ENCODE assay signal across 7 cellular contexts in genomic region chr19:11599704-11600103, GRCh38. TPM values are rescaled to one million over a fixed set of nuclear protein-coding genes. Genes with fewer than 3 reads are reported as not detected.
DNase-seq lines count a peak whose midpoint lies in the region; ATAC-seq, FAIRE-seq and TF ChIP-seq lines count a peak whose summit lies in the region.
"Not testable (repeated sequence)": the region's sequence is repeated elsewhere in the genome, so short reads cannot be mapped to it uniquely, and the experiment has no call there.

No MANE protein-coding gene starts in this region.

- RAD21 ChIA-PET in GM12878 (lab: Charles Lee; ENCODE audit: unreplicated experiment): interaction anchor here (1.2 kb wide), 1 partner anchor 14 kb away, joined by 3 read pairs; no protein-coding TSS in a partner anchor

- not testable (repeated sequence) for H3K4me1 Mint-ChIP-seq in endodermal cell; progenitor cell of endocrine pancreas (ENCODE audit: low read depth)
- H3K4me1 Mint-ChIP-seq in nephron progenitor cell: peaks cover 12% of the 10 kb centered on the region

- not testable (repeated sequence) for H3K9me2 ChIP-seq in Loucy (replicated peaks; ENCODE audit: low read depth, low read length)

- H3K4me3 Mint-ChIP-seq in endodermal cell: peak overlapping the region; percentile 97
- peak overlapping the region; percentile 95 for H3K4me3 Mint-ChIP-seq in nephron progenitor cell
- H3K4me3 Mint-ChIP-seq in progenitor cell of endocrine pancreas (ENCODE audit: low read depth): not testable (repeated sequence)

- H3K27me3 Mint-ChIP-seq in endodermal cell (ENCODE audit: insufficient read depth); progenitor cell of endocrine pancreas: not testable (repeated sequence)
- peaks cover 19% of the 10 kb centered on the region for H3K27me3 Mint-ChIP-seq in nephron progenitor cell (ENCODE audit: low read depth, poor library complexity)

- CTCF ChIA-PET in GM12878 (lab: Yijun Ruan, JAX): interaction anchor here (0.7 kb wide), 1 partner anchor 102 kb away, joined by 3 read pairs; no protein-coding TSS in a partner anchor

- not testable (repeated sequence) for H3K27me3 ChIP-seq in BLaER1 treated with 17β-estradiol and CSF1 and Interleukin-3, amounts not matched to agents 10 nM and 100 nM; Loucy (ENCODE audit: insufficient read depth, low read length, poor library complexity, severe bottlenecking); GM12878 (replicated peaks in 1 of 2; ENCODE audit: control insufficient read depth in 2 of 2, insufficient read depth in 2 of 2, low read length in 1 of 2); endodermal cell (ENCODE audit: control insufficient read depth, insufficient read depth, low read length, poor library complexity, severe bottlenecking)

- H3K36me3 Mint-ChIP-seq in endodermal cell (ENCODE audit: low read depth) (peaks cover 64% of the 10 kb centered on the region), nephron progenitor cell (ENCODE audit: low read depth) (peaks cover 71% of the 10 kb centered on the region), progenitor cell of endocrine pancreas (ENCODE audit: insufficient read depth) (peaks cover 61% of the 10 kb centered on the region)

- SMC1A ChIA-PET in GM12878 (lab: Charles Lee; ENCODE audit: uncharacterized antibody, unreplicated experiment): not testable (repeated sequence)

- POLR2A ChIA-PET in GM12878 (lab: Charles Lee): interaction anchor here (0.7 kb wide), 1 partner anchor 1187 kb away, joined by 3 read pairs; no protein-coding TSS in a partner anchor

- TF ChIP-seq RAD21 in GM12878 (IDR thresholded peaks at IDR 0.05; ENCODE audit: insufficient read depth, low read depth, low read length): not testable (repeated sequence)

- in situ Hi-C loops in GM12878 (cut with MboI): loop anchor here (25.0 kb wide), 1 partner anchor 1563 kb away; the partner anchor contains the start of genes IER2 and STX10

- peaks cover 28 to 64% (median 61%) of the 10 kb centered on the region in 11 experiments for H3K36me3 ChIP-seq in BLaER1 treated with 17β-estradiol and CSF1 and Interleukin-3, amounts not matched to agents 10 nM and 100 nM
- not testable (repeated sequence) for H3K36me3 ChIP-seq in Loucy (ENCODE audit: insufficient read depth, low read length)
- H3K36me3 ChIP-seq in GM12878 (ENCODE audit: control insufficient read depth in 2 of 2, insufficient read depth in 2 of 2, low read length in 1 of 2) (peaks cover 0 to 10% of the 10 kb centered on the region in 2 experiments; a peak in 1 of 4 replicates), endodermal cell (ENCODE audit: control insufficient read depth, insufficient read depth, low read length) (peaks cover 55% of the 10 kb centered on the region)

- peak overlapping the region in 10 of 11 experiments; percentile 67 to 96 (median 82); a peak in 13 of 22 replicates for H3K4me2 ChIP-seq in BLaER1 treated with 17β-estradiol and CSF1 and Interleukin-3, amounts not matched to agents 10 nM and 100 nM
- H3K4me2 ChIP-seq in Loucy (ENCODE audit: low read depth, low read length, poor library complexity, severe bottlenecking) (peak overlapping the region; percentile 95), GM12878 (ENCODE audit: control insufficient read depth, insufficient read depth) (peak overlapping the region; percentile 77)

- H3K9me3 ChIP-seq in BLaER1 treated with 17β-estradiol and CSF1 and Interleukin-3, amounts not matched to agents 10 nM and 100 nM (replicated peaks in 1 of 11): peaks cover 26 to 59% (median 56%) of the 10 kb centered on the region in 11 experiments
- not testable (repeated sequence) for H3K9me3 ChIP-seq in Loucy (ENCODE audit: insufficient read depth, low read depth, low read length); GM12878 (replicated peaks; ENCODE audit: control insufficient read depth, insufficient read depth, low read length)
- H3K9me3 ChIP-seq in endodermal cell (ENCODE audit: control insufficient read depth, low read length): peaks cover 36% of the 10 kb centered on the region

- not testable (repeated sequence) for H3K27ac Mint-ChIP-seq in endodermal cell, nephron progenitor cell
- H3K27ac Mint-ChIP-seq in progenitor cell of endocrine pancreas: peak overlapping the region; percentile 49

- not testable (repeated sequence) for TF ChIP-seq CTCF in Loucy (conservative IDR thresholded peaks at IDR 0.05; ENCODE audit: low read length); GM12878 (IDR thresholded peaks at IDR 0.05 in 2 of 3, conservative IDR thresholded peaks at IDR 0.05 in 1 of 3; ENCODE audit: control insufficient read depth in 2 of 3, extremely low read depth in 1 of 3, insufficient read depth in 1 of 3, low read depth in 3 of 3, low read length in 3 of 3); endodermal cell (conservative IDR thresholded peaks at IDR 0.05); nephron progenitor cell (IDR thresholded peaks at IDR 0.05); progenitor cell of endocrine pancreas (IDR thresholded peaks at IDR 0.05; ENCODE audit: unreplicated experiment)

- intact Hi-C loops in GM12878 (cut with micrococcal nuclease; ENCODE audit: unreplicated experiment): loop anchor here (5.0 kb wide), 1 partner anchor 213 kb away; the partner anchor contains the start of gene ZNF440

- TF ChIP-seq EP300 in GM12878 (IDR thresholded peaks at IDR 0.05; ENCODE audit: borderline replicate concordance in 1 of 2, control insufficient read depth in 1 of 2, low read depth in 2 of 2, low read length in 2 of 2): not testable (repeated sequence)

- DNase-seq in activated CD4-positive, alpha-beta T cell treated with anti-CD3 and anti-CD28 coated beads for 48 hours: peak; percentile 27
- DNase-seq in GM12878 (ENCODE audit: low read depth, low spot score); endodermal cell; nephron progenitor cell; progenitor cell of endocrine pancreas (ENCODE audit: low spot score, unreplicated experiment): not testable (repeated sequence)

- TF ChIP-seq POLR2A in GM12878 (IDR thresholded peaks at IDR 0.05; ENCODE audit: low read depth, low read length): not testable (repeated sequence)

- not testable (repeated sequence) for BruUV-seq in GM12878 (replicated peaks; lab: Mats Ljungman, UMichigan)

- H3K27ac ChIP-seq in BLaER1 treated with 17β-estradiol and CSF1 and Interleukin-3, amounts not matched to agents 10 nM and 100 nM; endodermal cell (ENCODE audit: low read depth, low read length): not testable (repeated sequence)
- H3K27ac ChIP-seq in GM12878 (ENCODE audit: control insufficient read depth, insufficient read depth): peak overlapping the region; percentile 27

- H3F3A ChIP-seq in Loucy (ENCODE audit: low read depth): not testable (repeated sequence)

- peak; percentile 9; the same call in 1 of the 3 replicates for ATAC-seq in GM12878

- peaks cover 0 to 63% (median 23%) of the 10 kb centered on the region in 11 experiments; a peak in 14 of 22 replicates for H4K20me1 ChIP-seq in BLaER1 treated with 17β-estradiol and CSF1 and Interleukin-3, amounts not matched to agents 10 nM and 100 nM
- H4K20me1 ChIP-seq in Loucy (ENCODE audit: insufficient read depth, low read length, poor library complexity, severe bottlenecking): peaks cover 46% of the 10 kb centered on the region
- H4K20me1 ChIP-seq in GM12878 (ENCODE audit: control insufficient read depth, insufficient read depth): not testable (repeated sequence)

- H2AFZ ChIP-seq in Loucy (ENCODE audit: low read length); GM12878 (ENCODE audit: control insufficient read depth, low read depth, low read length): not testable (repeated sequence)

- H3K79me2 ChIP-seq in Loucy (ENCODE audit: insufficient read depth, low read length) (peaks cover 71% of the 10 kb centered on the region), GM12878 (ENCODE audit: control insufficient read depth, insufficient read depth, low read length) (peaks cover 34% of the 10 kb centered on the region)

- not testable (repeated sequence) for H3K9ac ChIP-seq in BLaER1 treated with 17β-estradiol and CSF1 and Interleukin-3, amounts not matched to agents 10 nM and 100 nM; GM12878 (ENCODE audit: control insufficient read depth, insufficient read depth, low read length); endodermal cell (ENCODE audit: extremely low read depth, low read length, poor library complexity, severe bottlenecking)
- H3K9ac ChIP-seq in Loucy (ENCODE audit: low read depth, low read length, poor library complexity, severe bottlenecking): peak overlapping the region; percentile 91

- peaks cover 36% of the 10 kb centered on the region for H3K9me3 Mint-ChIP-seq in endodermal cell
- peaks cover 75% of the 10 kb centered on the region for H3K9me3 Mint-ChIP-seq in nephron progenitor cell
- H3K9me3 Mint-ChIP-seq in progenitor cell of endocrine pancreas (ENCODE audit: low read depth): peaks cover 31% of the 10 kb centered on the region

- FAIRE-seq in GM12878 (lab: Jason Lieb, UNC): not testable (repeated sequence)

- H3K4me1 ChIP-seq in BLaER1 treated with 17β-estradiol and CSF1 and Interleukin-3, amounts not matched to agents 10 nM and 100 nM: peaks cover 20 to 34% (median 28%) of the 10 kb centered on the region in 10 experiments
- H3K4me1 ChIP-seq in Loucy (ENCODE audit: insufficient read depth, low read length, poor library complexity, severe bottlenecking) (peaks cover 29% of the 10 kb centered on the region), GM12878 (ENCODE audit: control insufficient read depth, insufficient read depth, low read length) (peaks cover 14% of the 10 kb centered on the region)
- not testable (repeated sequence) for H3K4me1 ChIP-seq in endodermal cell (ENCODE audit: control insufficient read depth, insufficient read depth, low read length)

- WGBS in GM12878 (ENCODE audit: insufficient coverage, insufficient replicate concordance, low lambda C conversion rate, missing lambda C conversion rate): 32% methylated on average over 8 of the region's 8 CpGs
- 96 to 99% methylated on average over 7 to 8 of the region's 8 CpGs for WGBS in endodermal cell (ENCODE audit: insufficient coverage in 1 of 2, insufficient read length in 1 of 2), 2 experiments

- H3K4me3 ChIP-seq in BLaER1 treated with 17β-estradiol and CSF1 and Interleukin-3, amounts not matched to agents 10 nM and 100 nM: peak overlapping the region in 2 of 10 experiments; percentile 26 to 94; a peak in 1 of 20 replicates
- H3K4me3 ChIP-seq in Loucy (ENCODE audit: low read length, poor library complexity, severe bottlenecking) (peak overlapping the region; percentile 90), endodermal cell (ENCODE audit: low read length) (peak overlapping the region; percentile 99)
- not testable (repeated sequence) for H3K4me3 ChIP-seq in GM12878

RNA-seq across cellular contexts. Expression of gene ZNF627, which starts 2.4 kb away (rescaled TPM):
- 33.2 and 33.4 TPM in 2 replicates for total RNA-seq in GM12878 (2013; cell fraction: nucleolus; rRNA removed)
- total RNA-seq in GM12878 (2014; rRNA removed) (10.9 and 12.5 TPM in 2 replicates), GM12878 (2014; rRNA removed; fragmentation: Illumina TruSeq; extraction: Trizol) (13.6 and 14.1 TPM in 2 replicates), GM12878 (2021) (9.8 and 10.3 TPM in 2 replicates), endodermal cell (10 to 100 TPM; 22.0 to 30.5 TPM), progenitor cell of endocrine pancreas (31.9 and 33.6 TPM in 2 replicates)
- 5.9 TPM for polyA plus RNA-seq in GM12878 (2011; ENCODE audit: low read depth)
- polyA plus RNA-seq in GM12878 (2011; rRNA removed) (13.7 and 19.8 TPM in 2 replicates), GM12878 (2014; fragmentation: Illumina TruSeq; extraction: Trizol) (10.6 and 11.4 TPM in 2 replicates), GM12878 (2014; fragmentation: Nextera tagmentation; extraction: Ambion mirVana) (1 to 10 TPM; 5.1 to 5.4 TPM), GM12878 (2014; rRNA removed) (4.8 and 6.3 TPM in 2 replicates), GM12878 (2016; fragmentation: Nextera tagmentation; extraction: Ambion mirVana) (10 to 100 TPM in 1 of 2 experiments, 1 to 10 TPM in 1; 9.4 to 10.5 TPM)
- polyA plus RNA-seq in GM12878 (2011; cell fraction: cytosol; rRNA removed): 6.4 and 8.5 TPM in 2 replicates
- 7.1 and 8.5 TPM in 2 replicates for polyA plus RNA-seq in GM12878 (2011; cell fraction: nucleus; rRNA removed)
- 5.8 and 8.1 TPM in 2 replicates for polyA plus RNA-seq in GM12878 (2012)
- polyA minus RNA-seq in GM12878 (2011; rRNA and poly(A)+ RNA removed): 18.2 and 18.7 TPM in 2 replicates
- 4.8 and 10.2 TPM in 2 replicates for polyA minus RNA-seq in GM12878 (2011; cell fraction: cytosol; rRNA and poly(A)+ RNA removed)
- polyA minus RNA-seq in GM12878 (2011; cell fraction: nucleus; rRNA and poly(A)+ RNA removed): 3.7 and 5.0 TPM in 2 replicates
- polyA plus RNA-seq in endodermal cell (2013, experiment 1 of 2): 22.4 TPM
- polyA plus RNA-seq in endodermal cell (2013, experiment 2 of 2): 23.3 TPM

RNA-seq across cellular contexts. Expression of gene ACP5, which starts 22.3 kb away (rescaled TPM):
- 91.9 and 97.0 TPM in 2 replicates for total RNA-seq in GM12878 (2013; cell fraction: nucleolus; rRNA removed)
- total RNA-seq in GM12878 (2014; rRNA removed): 70.0 TPM in 2 replicates
- total RNA-seq in GM12878 (2014; rRNA removed; fragmentation: Illumina TruSeq; extraction: Trizol): 31.7 and 38.3 TPM in 2 replicates
- 43.6 and 46.9 TPM in 2 replicates for total RNA-seq in GM12878 (2021)
- polyA plus RNA-seq in GM12878 (2011; ENCODE audit: low read depth): 31.6 TPM
- polyA plus RNA-seq in GM12878 (2011; rRNA removed): 3.5 and 5.5 TPM in 2 replicates
- 6.6 and 9.2 TPM in 2 replicates for polyA plus RNA-seq in GM12878 (2011; cell fraction: cytosol; rRNA removed)
- polyA plus RNA-seq in GM12878 (2011; cell fraction: nucleus; rRNA removed): 6.7 and 9.2 TPM in 2 replicates
- polyA plus RNA-seq in GM12878 (2012): 75.9 and 86.6 TPM in 2 replicates
- polyA plus RNA-seq in GM12878 (2014; fragmentation: Illumina TruSeq; extraction: Trizol): 30.4 and 37.6 TPM in 2 replicates
- 1 to 10 TPM; 1.0 to 2.2 TPM for polyA plus RNA-seq in GM12878 (2014; fragmentation: Nextera tagmentation; extraction: Ambion mirVana)
- polyA plus RNA-seq in GM12878 (2014; rRNA removed): 73.4 and 78.1 TPM in 2 replicates
- polyA plus RNA-seq in GM12878 (2016; fragmentation: Nextera tagmentation; extraction: Ambion mirVana): 10 to 100 TPM; 35.9 to 36.0 TPM
- 2.0 and 5.2 TPM in 2 replicates for polyA minus RNA-seq in GM12878 (2011; rRNA and poly(A)+ RNA removed)
- 0.94 and 1.4 TPM in 2 replicates for polyA minus RNA-seq in GM12878 (2011; cell fraction: cytosol; rRNA and poly(A)+ RNA removed)
- polyA minus RNA-seq in GM12878 (2011; cell fraction: nucleus; rRNA and poly(A)+ RNA removed): 0.57 and 0.73 TPM in 2 replicates
- 1 to 10 TPM; 2.1 to 3.8 TPM for total RNA-seq in endodermal cell
- polyA plus RNA-seq in endodermal cell (2013, experiment 1 of 2): not detected
- polyA plus RNA-seq in endodermal cell (2013, experiment 2 of 2): not detected
- total RNA-seq in progenitor cell of endocrine pancreas: 1.6 and 2.7 TPM in 2 replicates

RNA-seq across cellular contexts. Expression of gene ELOF1, which starts 40.7 kb away (rescaled TPM):
- total RNA-seq in GM12878 (2013; cell fraction: nucleolus; rRNA removed): 15.3 and 21.9 TPM in 2 replicates
- total RNA-seq in GM12878 (2014; rRNA removed): 75.7 and 81.2 TPM in 2 replicates
- total RNA-seq in GM12878 (2014; rRNA removed; fragmentation: Illumina TruSeq; extraction: Trizol): 89.0 and 98.0 TPM in 2 replicates
- total RNA-seq in GM12878 (2021): 85.1 and 88.2 TPM in 2 replicates
- 27.8 TPM for polyA plus RNA-seq in GM12878 (2011; ENCODE audit: low read depth)
- 24.6 and 37.9 TPM in 2 replicates for polyA plus RNA-seq in GM12878 (2011; rRNA removed)
- 95.7 and 121 TPM in 2 replicates for polyA plus RNA-seq in GM12878 (2011; cell fraction: cytosol; rRNA removed)
- polyA plus RNA-seq in GM12878 (2011; cell fraction: nucleus; rRNA removed): 54.4 and 68.3 TPM in 2 replicates
- polyA plus RNA-seq in GM12878 (2012): 68.6 and 69.1 TPM in 2 replicates
- 56.3 and 97.7 TPM in 2 replicates for polyA plus RNA-seq in GM12878 (2014; fragmentation: Illumina TruSeq; extraction: Trizol)
- 10 to 100 TPM; 11.7 to 28.6 TPM for polyA plus RNA-seq in GM12878 (2014; fragmentation: Nextera tagmentation; extraction: Ambion mirVana)
- polyA plus RNA-seq in GM12878 (2014; rRNA removed): 106 and 127 TPM in 2 replicates
- 100 to 1,000 TPM; 118 to 124 TPM for polyA plus RNA-seq in GM12878 (2016; fragmentation: Nextera tagmentation; extraction: Ambion mirVana)
- 28.5 and 59.0 TPM in 2 replicates for polyA minus RNA-seq in GM12878 (2011; rRNA and poly(A)+ RNA removed)
- polyA minus RNA-seq in GM12878 (2011; cell fraction: cytosol; rRNA and poly(A)+ RNA removed): 21.9 and 29.0 TPM in 2 replicates
- polyA minus RNA-seq in GM12878 (2011; cell fraction: nucleus; rRNA and poly(A)+ RNA removed): 14.0 and 29.9 TPM in 2 replicates
- total RNA-seq in endodermal cell: 10 to 100 TPM; 62.6 to 68.7 TPM
- 49.8 TPM for polyA plus RNA-seq in endodermal cell (2013, experiment 1 of 2)
- polyA plus RNA-seq in endodermal cell (2013, experiment 2 of 2): 38.8 TPM
- total RNA-seq in progenitor cell of endocrine pancreas: 48.7 and 56.5 TPM in 2 replicates
